ENCODE assay signal across 20 cellular contexts in the genomic region with DNA sequence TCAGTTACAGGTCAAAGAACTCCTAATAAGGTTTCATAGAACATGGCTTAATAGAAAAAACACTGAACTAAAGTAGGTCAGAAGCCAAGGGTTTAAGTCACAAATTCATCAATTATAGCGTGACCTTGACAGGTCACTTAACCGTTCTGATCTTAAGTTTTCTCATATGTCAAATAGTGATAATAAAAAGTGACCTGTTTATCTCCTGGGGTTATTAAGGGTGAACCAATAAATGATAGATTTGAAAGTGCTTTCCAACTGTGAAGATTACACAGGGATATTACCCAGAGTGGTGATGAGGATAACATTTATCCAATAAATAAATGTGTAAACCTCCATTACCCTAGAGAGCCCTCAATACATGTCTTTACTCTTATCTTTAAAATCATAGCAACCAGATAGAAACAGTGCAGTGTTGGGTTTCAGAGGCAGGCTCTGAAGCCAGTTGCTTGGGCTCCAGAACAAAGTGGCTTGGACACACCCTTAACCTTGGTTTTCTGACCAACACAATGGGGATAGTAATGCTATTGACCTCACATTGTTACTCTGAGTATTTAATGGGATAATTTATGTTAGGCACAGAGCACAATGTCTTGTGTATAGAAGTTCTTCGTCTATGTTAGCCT. TPM values are rescaled to one million over a fixed set of nuclear protein-coding genes. Genes with fewer than 3 reads are reported as not detected.
"Had no signal": no experiment of that assay in that cellular context is flagged by ENCODE, and none has a peak within 500 bp of the region (broad histone marks: within the 10 kb centered on the region; RNA-seq: fewer than 3 reads in every experiment).

No MANE protein-coding gene starts in this region.

- H3K9me3 Mint-ChIP-seq: activated CD4-positive, alpha-beta memory T cell treated with anti-CD3 and anti-CD28 coated beads for 36 hours; activated naive CD4-positive, alpha-beta T cell treated with anti-CD3 and anti-CD28 coated beads, Interleukin-2, amount 50 U/mL, for 24 hours had no signal

- H3K27me3 Mint-ChIP-seq: activated CD4-positive, alpha-beta memory T cell treated with anti-CD3 and anti-CD28 coated beads for 36 hours had no signal

- ATAC-seq: activated CD4-positive, alpha-beta T cell treated with anti-CD3 and anti-CD28 coated beads for 36 hours; activated CD8-positive, alpha-beta memory T cell treated with anti-CD3 and anti-CD28 coated beads, Interleukin-2, amount 10 ng/mL, durations not matched to agents 7 days and 5 days; gastrocnemius medialis; heart left ventricle; lower lobe of right lung; right cardiac atrium had no signal

- H3K36me3 Mint-ChIP-seq: activated CD4-positive, alpha-beta memory T cell treated with anti-CD3 and anti-CD28 coated beads for 36 hours; activated CD8-positive, alpha-beta memory T cell treated with anti-CD3 and anti-CD28 coated beads, Interleukin-2, amount 10 ng/mL, durations not matched to agents 7 days and 5 days; activated naive CD4-positive, alpha-beta T cell treated with anti-CD3 and anti-CD28 coated beads, Interleukin-2, amount 50 U/mL, for 24 hours; immature natural killer cell had no signal

- DNase-seq: activated CD4-positive, alpha-beta memory T cell treated with anti-CD3 and anti-CD28 coated beads for 36 hours; activated CD4-positive, alpha-beta T cell treated with anti-CD3 and anti-CD28 coated beads for 36 hours; activated CD8-positive, alpha-beta memory T cell treated with anti-CD3 and anti-CD28 coated beads, Interleukin-2, amount 10 ng/mL, durations not matched to agents 7 days and 5 days; activated effector memory CD4-positive, alpha-beta T cell treated with anti-CD3 and anti-CD28 coated beads, Interleukin-2, amount 50 U/mL, for 16 hours; activated T-cell treated with anti-CD3 and anti-CD28 coated beads, Interleukin-2, amount 50 U/mL, for 1 hour; erythroblast; gastrocnemius medialis; heart left ventricle; immature natural killer cell; lower lobe of right lung; right cardiac atrium; stimulated activated CD4-positive, alpha-beta T cell treated with anti-CD3 and anti-CD28 coated beads, Interleukin-4, amount 100 ng/mL, for 4 hours; stimulated activated CD8-positive, alpha-beta memory T cell treated with anti-CD3 and anti-CD28 coated beads, Interleukin-4, amount 100 ng/mL, for 48 hours; stimulated activated naive CD4-positive, alpha-beta T cell treated with Interleukin-2 at 50 U/mL for 16 hours; substantia nigra; transverse colon had no signal

- H3K4me1 Mint-ChIP-seq: activated CD4-positive, alpha-beta T cell treated with anti-CD3 and anti-CD28 coated beads for 36 hours; activated CD8-positive, alpha-beta memory T cell treated with anti-CD3 and anti-CD28 coated beads, Interleukin-2, amount 10 ng/mL, durations not matched to agents 7 days and 5 days; activated naive CD4-positive, alpha-beta T cell treated with anti-CD3 and anti-CD28 coated beads, Interleukin-2, amount 50 U/mL, for 24 hours; immature natural killer cell; neural crest cell had no signal

- H3K4me3 Mint-ChIP-seq: activated CD4-positive, alpha-beta memory T cell treated with anti-CD3 and anti-CD28 coated beads for 36 hours; activated CD4-positive, alpha-beta T cell treated with anti-CD3 and anti-CD28 coated beads for 36 hours; activated CD8-positive, alpha-beta memory T cell treated with anti-CD3 and anti-CD28 coated beads, Interleukin-2, amount 10 ng/mL, durations not matched to agents 7 days and 5 days; activated naive CD4-positive, alpha-beta T cell treated with anti-CD3 and anti-CD28 coated beads, Interleukin-2, amount 50 U/mL, for 24 hours; immature natural killer cell; neural crest cell had no signal

- H3K27ac Mint-ChIP-seq: activated CD4-positive, alpha-beta memory T cell treated with anti-CD3 and anti-CD28 coated beads for 36 hours; activated CD4-positive, alpha-beta T cell treated with anti-CD3 and anti-CD28 coated beads for 36 hours; activated CD8-positive, alpha-beta memory T cell treated with anti-CD3 and anti-CD28 coated beads, Interleukin-2, amount 10 ng/mL, durations not matched to agents 7 days and 5 days; activated naive CD4-positive, alpha-beta T cell treated with anti-CD3 and anti-CD28 coated beads, Interleukin-2, amount 50 U/mL, for 24 hours; immature natural killer cell had no signal

RNA-seq across cellular contexts. Expression of a gene that starts 48.6 kb away (rescaled TPM):
- total RNA-seq: activated CD4-positive, alpha-beta memory T cell treated with anti-CD3 and anti-CD28 coated beads for 36 hours; activated CD4-positive, alpha-beta T cell treated with anti-CD3 and anti-CD28 coated beads for 36 hours; activated CD8-positive, alpha-beta memory T cell treated with anti-CD3 and anti-CD28 coated beads, Interleukin-2, amount 10 ng/mL, durations not matched to agents 7 days and 5 days; osteoblast; smooth muscle cell had no signal
